In genomic region chr11:46381836-46382643, GRCh38 we compare ENCODE assay signal across 8 cellular contexts. TPM values are rescaled to one million over a fixed set of nuclear protein-coding genes. Genes with fewer than 3 reads are reported as not detected.
A peak's percentile ranks its signal among the peaks of the same experiment; 100 is the strongest.
DNase-seq lines count a peak whose midpoint lies in the region; ATAC-seq lines count a peak whose summit lies in the region.

No MANE protein-coding gene starts in this region.

- H2BK12ac ChIP-seq in neuronal stem cell (ENCODE audit: low read length): peak overlapping the region; percentile 97

- no peak for ATAC-seq in HG02642 (IDR thresholded peaks at IDR 0.05; ENCODE audit: poor library complexity, unreplicated experiment)
- no peak for ATAC-seq in esophagus mucosa
- no peak for ATAC-seq in HG03108 (IDR thresholded peaks at IDR 0.05; ENCODE audit: unreplicated experiment)

- peak overlapping the region; percentile 100 for H2BK5ac ChIP-seq in neuronal stem cell (ENCODE audit: low read length)

- H3K9me3 ChIP-seq in ectodermal cell (ENCODE audit: control insufficient read depth, low read length) (no peaks in the 10 kb centered on the region), neuronal stem cell (replicated peaks in 1 of 2; ENCODE audit: control insufficient read depth in 2 of 2, insufficient read depth in 1 of 2, low read depth in 1 of 2, low read length in 2 of 2) (no peaks in the 10 kb centered on the region)

- H3K4me3 ChIP-seq in ectodermal cell (ENCODE audit: insufficient read depth, low read depth, low read length) (peak overlapping the region; percentile 95), neuronal stem cell (ENCODE audit: low read length in 2 of 2) (peak overlapping the region; percentile 92 to 100)

- peak; percentile 46 for DNase-seq in NCI-H2196 (lab: John Stamatoyannopoulos, UW; ENCODE audit: unreplicated experiment)
- no peak for DNase-seq in NCI-H2196 treated with DMSO at 0.1 percent for 48 hours (lab: John Stamatoyannopoulos, UW; ENCODE audit: unreplicated experiment)
- peak; percentile 27 for DNase-seq in NCI-H2227 treated with DMSO at 0.1 percent for 48 hours (lab: John Stamatoyannopoulos, UW)
- no peak for DNase-seq in neuronal stem cell (ENCODE audit: low spot score)

- H3K27ac ChIP-seq in ectodermal cell (ENCODE audit: insufficient read depth, low read depth, low read length, poor library complexity, severe bottlenecking): peak overlapping the region; percentile 94
- peak overlapping the region; percentile 91 for H3K27ac ChIP-seq in neuronal stem cell (replicated peaks; ENCODE audit: low read length)

- peak overlapping the region; percentile 98 for H4K91ac ChIP-seq in neuronal stem cell (ENCODE audit: low read depth, low read length, poor library complexity)

- 0 to 1% methylated on average over 65 of the region's 65 CpGs for WGBS in ectodermal cell, 2 experiments
- no CpG with 5 or more reads among the region's 65 CpGs for WGBS in neuronal stem cell (ENCODE audit: extremely low coverage in 2 of 2, insufficient read length in 2 of 2, insufficient replicate concordance in 1 of 2), 2 donors

- H2BK15ac ChIP-seq in neuronal stem cell (ENCODE audit: low read length): peak overlapping the region; percentile 99

- H3K27me3 ChIP-seq in ectodermal cell (ENCODE audit: control insufficient read depth, insufficient read depth, low read length, poor library complexity, severe bottlenecking): peaks cover 8% of the 10 kb centered on the region
- peaks cover 0 to 10% (median 0%) of the 10 kb centered on the region in 3 experiments for H3K27me3 ChIP-seq in neuronal stem cell (ENCODE audit: control insufficient read depth in 3 of 3, insufficient read depth in 3 of 3, low read depth in 1 of 3, low read length in 3 of 3)

- H3K23ac ChIP-seq in neuronal stem cell (ENCODE audit: low read depth, low read length, poor library complexity): peak overlapping the region; percentile 93

- H3K4me2 ChIP-seq in neuronal stem cell (ENCODE audit: insufficient read depth, low read length, poor library complexity, severe bottlenecking): peak overlapping the region; percentile 98

- H3K36me3 ChIP-seq in ectodermal cell (ENCODE audit: control insufficient read depth, insufficient read depth, low read length) (peaks cover 3% of the 10 kb centered on the region), neuronal stem cell (replicated peaks in 1 of 2; ENCODE audit: control insufficient read depth in 2 of 2, insufficient read depth in 2 of 2, low read length in 2 of 2) (peaks cover 11 to 38% of the 10 kb centered on the region in 2 donors)

- H3K4ac ChIP-seq in neuronal stem cell (ENCODE audit: low read length): peak overlapping the region; percentile 100

- peak overlapping the region; percentile 97 for H3K9ac ChIP-seq in neuronal stem cell (ENCODE audit: low read depth, low read length, poor library complexity)

- H3K4me1 ChIP-seq in ectodermal cell (ENCODE audit: control insufficient read depth, insufficient read depth, low read length) (peaks cover 27% of the 10 kb centered on the region), neuronal stem cell (ENCODE audit: control insufficient read depth in 2 of 2, insufficient read depth in 1 of 2, low read depth in 1 of 2, low read length in 2 of 2) (peaks cover 23 to 26% of the 10 kb centered on the region in 2 donors)

- peak overlapping the region; percentile 100 for H2BK120ac ChIP-seq in neuronal stem cell (ENCODE audit: low read depth, low read length)

- H3K14ac ChIP-seq in neuronal stem cell (ENCODE audit: low read length): peak overlapping the region; percentile 95

- peak overlapping the region; percentile 98 for H2AK5ac ChIP-seq in neuronal stem cell (ENCODE audit: low read depth, low read length)

- H4K8ac ChIP-seq in neuronal stem cell (ENCODE audit: low read depth, low read length): peak overlapping the region; percentile 32

- no peak overlapping the region for H2AFZ ChIP-seq in neuronal stem cell (ENCODE audit: low read length)

- peaks cover 6% of the 10 kb centered on the region for H3K79me1 ChIP-seq in neuronal stem cell (ENCODE audit: low read depth, low read length)

- H3K18ac ChIP-seq in neuronal stem cell (ENCODE audit: low read length): peak overlapping the region; percentile 100

RNA-seq across cellular contexts. Expression of gene MDK, which starts 0.6 kb away (rescaled TPM):
- 1,267 TPM for polyA plus RNA-seq in ectodermal cell (2013, experiment 1 of 4)
- 1,149 TPM for polyA plus RNA-seq in ectodermal cell (2013, experiment 2 of 4)
- polyA plus RNA-seq in ectodermal cell (2013, experiment 3 of 4): 1,440 TPM
- polyA plus RNA-seq in ectodermal cell (2013, experiment 4 of 4): 1,571 TPM
- 1,851 TPM for polyA plus RNA-seq in neuronal stem cell (2013, experiment 1 of 2)
- polyA plus RNA-seq in neuronal stem cell (2013, experiment 2 of 2): 1,853 TPM
- 40.9 TPM for total RNA-seq in esophagus mucosa

RNA-seq across cellular contexts. Expression of gene CHRM4, which starts 9.5 kb away (rescaled TPM):
- 1.6 TPM for polyA plus RNA-seq in ectodermal cell (2013, experiment 1 of 4)
- polyA plus RNA-seq in ectodermal cell (2013, experiment 2 of 4): 3.8 TPM
- 1.2 TPM for polyA plus RNA-seq in ectodermal cell (2013, experiment 3 of 4)
- polyA plus RNA-seq in ectodermal cell (2013, experiment 4 of 4): 1.7 TPM
- polyA plus RNA-seq in neuronal stem cell (2013, experiment 1 of 2): 0.10 TPM
- 0.15 TPM for polyA plus RNA-seq in neuronal stem cell (2013, experiment 2 of 2)
- total RNA-seq in esophagus mucosa: 0.12 TPM

RNA-seq across cellular contexts. Expression of gene DGKZ, which starts 34.8 kb away (rescaled TPM):
- 63.3 TPM for polyA plus RNA-seq in ectodermal cell (2013, experiment 1 of 4)
- polyA plus RNA-seq in ectodermal cell (2013, experiment 2 of 4): 58.2 TPM
- polyA plus RNA-seq in ectodermal cell (2013, experiment 3 of 4): 50.1 TPM
- 49.5 TPM for polyA plus RNA-seq in ectodermal cell (2013, experiment 4 of 4)
- 33.3 TPM for polyA plus RNA-seq in neuronal stem cell (2013, experiment 1 of 2)
- polyA plus RNA-seq in neuronal stem cell (2013, experiment 2 of 2): 32.3 TPM
- total RNA-seq in esophagus mucosa: 31.4 TPM

Comparison
In these comparisons a context has a peak if more than half of its experiments do, and no peak if none do; other contexts are left out.
1. DNase-seq: peak in NCI-H2196 (single experiment) and NCI-H2227 treated with DMSO at 0.1 percent for 48 hours (single experiment); none in NCI-H2196 treated with DMSO at 0.1 percent for 48 hours (single experiment) and neuronal stem cell (single experiment).